ENCODE assay signal across 16 cellular contexts in genomic region chr2:127641133-127641532, GRCh38. TPM values are rescaled to one million over a fixed set of nuclear protein-coding genes. Genes with fewer than 3 reads are reported as not detected.
DNase-seq lines count a peak whose midpoint lies in the region; ATAC-seq and TF ChIP-seq lines count a peak whose summit lies in the region.
"Had no signal": no experiment of that assay in that cellular context is flagged by ENCODE, and none has a peak within 500 bp of the region (broad histone marks: within the 10 kb centered on the region; RNA-seq: fewer than 3 reads in every experiment).

No MANE protein-coding gene starts in this region.

- peak overlapping the region; percentile 94 for H3K27ac Mint-ChIP-seq in CD4-positive, alpha-beta T cell
- H3K27ac Mint-ChIP-seq in memory B cell, result peak overlapping the region; percentile 24
- H3K27ac Mint-ChIP-seq: nephron had no signal

- H3K4me3 ChIP-seq in BLaER1, result peak overlapping the region; percentile 45; the same call in 1 of the 2 replicates
- H3K4me3 ChIP-seq: lung, SJCRH30 had no signal

- H3K9ac ChIP-seq in BLaER1, result peak overlapping the region; percentile 85

- H3K4me1 Mint-ChIP-seq in CD4-positive, alpha-beta T cell (ENCODE audit: low read depth), result peaks cover 78% of the 10 kb centered on the region
- H3K4me1 Mint-ChIP-seq in activated T-cell treated with anti-CD3 and anti-CD28 coated beads, Interleukin-2, amount 50 U/mL, for 4 hours (ENCODE audit: low read depth), result peaks cover 52% of the 10 kb centered on the region
- H3K4me1 Mint-ChIP-seq in memory B cell, result peaks cover 45% of the 10 kb centered on the region

- no peaks in the 10 kb centered on the region for H3K36me3 Mint-ChIP-seq in CD4-positive, alpha-beta T cell (ENCODE audit: low read depth)
- no peaks in the 10 kb centered on the region for H3K36me3 Mint-ChIP-seq in activated T-cell treated with anti-CD3 and anti-CD28 coated beads, Interleukin-2, amount 50 U/mL, for 4 hours (ENCODE audit: insufficient read depth)
- no peaks in the 10 kb centered on the region for H3K36me3 Mint-ChIP-seq in memory B cell

- TF ChIP-seq CTCF in CD4-positive, alpha-beta T cell (IDR thresholded peaks at IDR 0.05), result no peak

- peak overlapping the region; percentile 79 for H3K4me3 Mint-ChIP-seq in CD4-positive, alpha-beta T cell
- H3K4me3 Mint-ChIP-seq in activated T-cell treated with anti-CD3 and anti-CD28 coated beads, Interleukin-2, amount 50 U/mL, for 4 hours, result peak overlapping the region; percentile 50
- H3K4me3 Mint-ChIP-seq in memory B cell, result no peak overlapping the region
- H3K4me3 Mint-ChIP-seq: nephron had no signal

- H3K27ac ChIP-seq in BLaER1, result peak overlapping the region; percentile 97
- H3K27ac ChIP-seq in CD4-positive, alpha-beta T cell (ENCODE audit: low read depth, low read length), result peak overlapping the region; percentile 75
- H3K27ac ChIP-seq: SJCRH30 had no signal

- H3K9me3 ChIP-seq in BLaER1, result no peaks in the 10 kb centered on the region
- no peaks in the 10 kb centered on the region for H3K9me3 ChIP-seq in CD4-positive, alpha-beta T cell (ENCODE audit: control insufficient read depth, low read length)
- H3K9me3 ChIP-seq: SJCRH30 had no signal

- H3K27me3 ChIP-seq in BLaER1, result no peaks in the 10 kb centered on the region
- H3K27me3 ChIP-seq in CD4-positive, alpha-beta T cell (ENCODE audit: control insufficient read depth, insufficient read depth, low read length), result no peaks in the 10 kb centered on the region
- H3K27me3 ChIP-seq: SJCRH30 had no signal

- no peaks in the 10 kb centered on the region for H3K36me3 ChIP-seq in BLaER1
- H3K36me3 ChIP-seq: SJCRH30 had no signal

- H4K20me1 ChIP-seq in BLaER1, result no peaks in the 10 kb centered on the region

- no peaks in the 10 kb centered on the region for H3K9me3 Mint-ChIP-seq in CD4-positive, alpha-beta T cell
- H3K9me3 Mint-ChIP-seq in activated T-cell treated with anti-CD3 and anti-CD28 coated beads, Interleukin-2, amount 50 U/mL, for 4 hours, result no peaks in the 10 kb centered on the region
- H3K9me3 Mint-ChIP-seq in memory B cell, result no peaks in the 10 kb centered on the region
- H3K9me3 Mint-ChIP-seq: nephron had no signal

- no peaks in the 10 kb centered on the region for H3K27me3 Mint-ChIP-seq in CD4-positive, alpha-beta T cell
- no peaks in the 10 kb centered on the region for H3K27me3 Mint-ChIP-seq in activated T-cell treated with anti-CD3 and anti-CD28 coated beads, Interleukin-2, amount 50 U/mL, for 4 hours (ENCODE audit: low read depth)
- H3K27me3 Mint-ChIP-seq in memory B cell, result no peaks in the 10 kb centered on the region

- DNase-seq in CD4-positive, alpha-beta T cell, result peak in 1 of 10 experiments; percentile 15
- DNase-seq in activated T-cell treated with anti-CD3 and anti-CD28 coated beads, Interleukin-2, amount 50 U/mL, for 4 hours, result no peak
- no peak for DNase-seq in memory B cell (ENCODE audit: low spot score in 2 of 2)
- no peak for DNase-seq in NCI-H226
- DNase-seq in HCEC 1CT, result no peak
- no peak for DNase-seq in iPS-NIHi11 (ENCODE audit: low spot score)
- DNase-seq: amniotic stem cell, C1 segment of cervical spinal cord, NCI-H510A had no signal

- peak overlapping the region; percentile 99 for H3K4me2 ChIP-seq in BLaER1

- intact Hi-C loops in CD4-positive, alpha-beta T cell (cut with DNase I, micrococcal nuclease), result loop anchor here (5.0 to 10.0 kb wide), 2 partner anchors 61 to 556 kb away; partner anchors contain the start of gene SFT2D3 (in 2 of the 2)

- peaks cover 100% of the 10 kb centered on the region for H3K4me1 ChIP-seq in BLaER1

- ATAC-seq in CD4-positive, alpha-beta T cell (ENCODE audit: poor library complexity), result no peak
- peak; percentile 6 to 19 for ATAC-seq in activated T-cell treated with anti-CD3 and anti-CD28 coated beads, Interleukin-2, amount 50 U/mL, for 4 hours
- ATAC-seq in memory B cell (ENCODE audit: low read depth), result no peak

- CTCF ChIA-PET in CD4-positive, alpha-beta T cell (lab: Charles Lee), result interaction anchor here (1.6 to 4.2 kb wide), 2 partner anchors 9 to 50 kb away, joined by 6 to 18 read pairs; no protein-coding TSS in a partner anchor

- POLR2A ChIA-PET in CD4-positive, alpha-beta T cell (lab: Charles Lee), result interaction anchor here (0.8 to 2.2 kb wide), 4 partner anchors 60 to 115 kb away, joined by 3 to 12 read pairs (median 6); partner anchors contain the start of genes IWS1 and SFT2D3

RNA-seq across cellular contexts. Expression of gene GPR17, which starts 4.8 kb away (rescaled TPM):
- total RNA-seq in CD4-positive, alpha-beta T cell, result not detected
- total RNA-seq in activated T-cell treated with anti-CD3 and anti-CD28 coated beads, Interleukin-2, amount 50 U/mL, for 4 hours, result not detected
- total RNA-seq: chondrocyte, fibroblast of villous mesenchyme, HT1080, SJCRH30 had no signal

RNA-seq across cellular contexts. Expression of gene LIMS2, which starts 34.2 kb away (rescaled TPM):
- 1 to 10 TPM; 6.1 to 7.0 TPM for total RNA-seq in CD4-positive, alpha-beta T cell
- 1 to 10 TPM; 4.4 to 8.8 (median 5.2) TPM for total RNA-seq in activated T-cell treated with anti-CD3 and anti-CD28 coated beads, Interleukin-2, amount 50 U/mL, for 4 hours

Comparison
In these comparisons a context has a peak if more than half of its experiments do, and no peak if none do; other contexts are left out.
1. ATAC-seq: peak in activated T-cell treated with anti-CD3 and anti-CD28 coated beads, Interleukin-2, amount 50 U/mL, for 4 hours (2 of 2); none in CD4-positive, alpha-beta T cell (single experiment) and memory B cell (single experiment).